1 cellular context compared by ENCODE assay signal in genomic region chr18:63422087-63422861, GRCh38.
TF ChIP-seq lines count a peak whose summit lies in the region.

VPS4B (minus strand) TSS chr18:63422476; CDS start chr18:63422259, 217 bp downstream.

TF ChIP-seq in HEK293, 187 proteins besides CTCF, POLR2A, EP300 and RAD21 (continued from another document and continues in another):
- no peak for TF ChIP-seq ZBTB49 (tag by site-specific recombination; IDR thresholded peaks at IDR 0.05; ENCODE audit: low read depth)
- TF ChIP-seq ZNF19 (tag by site-specific recombination; IDR thresholded peaks at IDR 0.05; ENCODE audit: low read depth) = no peak
- peak; percentile 79 for TF ChIP-seq GLIS2 (tag by site-specific recombination; IDR thresholded peaks at IDR 0.05)
- TF ChIP-seq INSM2 (tag by site-specific recombination; IDR thresholded peaks at IDR 0.05) = peak; percentile 16; the same call in 1 of the 2 replicates
- no peak for TF ChIP-seq ZNF138 (tag by site-specific recombination; IDR thresholded peaks at IDR 0.05; ENCODE audit: borderline replicate concordance)
- peak; percentile 46; the same call in 1 of the 2 replicates for TF ChIP-seq GLIS1 (tag by site-specific recombination; IDR thresholded peaks at IDR 0.05)
- no peak for TF ChIP-seq GFI1B (tag by site-specific recombination; IDR thresholded peaks at IDR 0.05)
- TF ChIP-seq ZNF239 (tag by site-specific recombination; IDR thresholded peaks at IDR 0.05) = no peak
- TF ChIP-seq ZNF677 (tag by site-specific recombination; IDR thresholded peaks at IDR 0.05) = no peak
- no peak for TF ChIP-seq ZNF214 (tag by site-specific recombination; IDR thresholded peaks at IDR 0.05; ENCODE audit: borderline replicate concordance)
- TF ChIP-seq OVOL3 (tag by site-specific recombination; IDR thresholded peaks at IDR 0.05) = 0 out of 2 replicates have a peak, but pooled peaks have one; percentile 6
- TF ChIP-seq ZNF354C (tag by site-specific recombination; IDR thresholded peaks at IDR 0.05; ENCODE audit: borderline replicate concordance, low read depth) = no peak
- no peak for TF ChIP-seq ZNF140 (tag by site-specific recombination; IDR thresholded peaks at IDR 0.05)
- TF ChIP-seq ZNF670 (tag by site-specific recombination; IDR thresholded peaks at IDR 0.05; ENCODE audit: low read depth) = no peak
- peak; percentile 66 for TF ChIP-seq ZBTB26 (tag by site-specific recombination; optimal IDR thresholded peaks at IDR 0.05)
- TF ChIP-seq ZNF114 (tag by site-specific recombination; IDR thresholded peaks at IDR 0.05) = no peak
- no peak for TF ChIP-seq BCL11B (tag by site-specific recombination; IDR thresholded peaks at IDR 0.05; ENCODE audit: low read depth)
- TF ChIP-seq ZNF473 (tag by site-specific recombination; IDR thresholded peaks at IDR 0.05) = no peak
- no peak for TF ChIP-seq ZBTB7A (tag by site-specific recombination; IDR thresholded peaks at IDR 0.05; ENCODE audit: low read depth)
- 0 out of 2 replicates have a peak, but pooled peaks have one; percentile 8 for TF ChIP-seq ZNF791 (tag by site-specific recombination; IDR thresholded peaks at IDR 0.05)
- no peak for TF ChIP-seq ZFP69B (tag by site-specific recombination; IDR thresholded peaks at IDR 0.05)
- TF ChIP-seq ZNF510 (tag by site-specific recombination; IDR thresholded peaks at IDR 0.05; ENCODE audit: insufficient replicate concordance) = no peak
- no peak for TF ChIP-seq ZNF555 (tag by site-specific recombination; conservative IDR thresholded peaks at IDR 0.05)
- peak; percentile 85 for TF ChIP-seq ZBTB21 (tag by site-specific recombination; IDR thresholded peaks at IDR 0.05)
- TF ChIP-seq, protein P1, sequence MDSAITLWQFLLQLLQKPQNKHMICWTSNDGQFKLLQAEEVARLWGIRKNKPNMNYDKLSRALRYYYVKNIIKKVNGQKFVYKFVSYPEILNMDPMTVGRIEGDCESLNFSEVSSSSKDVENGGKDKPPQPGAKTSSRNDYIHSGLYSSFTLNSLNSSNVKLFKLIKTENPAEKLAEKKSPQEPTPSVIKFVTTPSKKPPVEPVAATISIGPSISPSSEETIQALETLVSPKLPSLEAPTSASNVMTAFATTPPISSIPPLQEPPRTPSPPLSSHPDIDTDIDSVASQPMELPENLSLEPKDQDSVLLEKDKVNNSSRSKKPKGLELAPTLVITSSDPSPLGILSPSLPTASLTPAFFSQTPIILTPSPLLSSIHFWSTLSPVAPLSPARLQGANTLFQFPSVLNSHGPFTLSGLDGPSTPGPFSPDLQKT (IDR thresholded peaks at IDR 0.05; ENCODE audit: borderline replicate concordance, low read depth, low read length) = peak; percentile 59; the same call in 1 of the 2 replicates
- no peak for TF ChIP-seq GLI2 (tag by site-specific recombination; IDR thresholded peaks at IDR 0.05; ENCODE audit: borderline replicate concordance, low read depth)
- TF ChIP-seq, protein P2, sequence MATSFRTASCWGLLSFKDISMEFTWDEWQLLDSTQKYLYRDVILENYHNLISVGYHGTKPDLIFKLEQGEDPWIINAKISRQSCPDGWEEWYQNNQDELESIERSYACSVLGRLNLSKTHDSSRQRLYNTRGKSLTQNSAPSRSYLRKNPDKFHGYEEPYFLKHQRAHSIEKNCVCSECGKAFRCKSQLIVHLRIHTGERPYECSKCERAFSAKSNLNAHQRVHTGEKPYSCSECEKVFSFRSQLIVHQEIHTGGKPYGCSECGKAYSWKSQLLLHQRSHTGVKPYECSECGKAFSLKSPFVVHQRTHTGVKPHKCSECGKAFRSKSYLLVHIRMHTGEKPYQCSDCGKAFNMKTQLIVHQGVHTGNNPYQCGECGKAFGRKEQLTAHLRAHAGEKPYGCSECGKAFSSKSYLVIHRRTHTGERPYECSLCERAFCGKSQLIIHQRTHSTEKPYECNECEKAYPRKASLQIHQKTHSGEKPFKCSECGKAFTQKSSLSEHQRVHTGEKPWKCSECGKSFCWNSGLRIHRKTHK (tag by site-specific recombination; IDR thresholded peaks at IDR 0.05) = no peak
- no peak for TF ChIP-seq ZNF121 (tag by site-specific recombination; IDR thresholded peaks at IDR 0.05)
- peak; percentile 91 for TF ChIP-seq ZNF76 (tag by site-specific recombination; IDR thresholded peaks at IDR 0.05; ENCODE audit: borderline replicate concordance, low read depth)
- TF ChIP-seq, protein P3, sequence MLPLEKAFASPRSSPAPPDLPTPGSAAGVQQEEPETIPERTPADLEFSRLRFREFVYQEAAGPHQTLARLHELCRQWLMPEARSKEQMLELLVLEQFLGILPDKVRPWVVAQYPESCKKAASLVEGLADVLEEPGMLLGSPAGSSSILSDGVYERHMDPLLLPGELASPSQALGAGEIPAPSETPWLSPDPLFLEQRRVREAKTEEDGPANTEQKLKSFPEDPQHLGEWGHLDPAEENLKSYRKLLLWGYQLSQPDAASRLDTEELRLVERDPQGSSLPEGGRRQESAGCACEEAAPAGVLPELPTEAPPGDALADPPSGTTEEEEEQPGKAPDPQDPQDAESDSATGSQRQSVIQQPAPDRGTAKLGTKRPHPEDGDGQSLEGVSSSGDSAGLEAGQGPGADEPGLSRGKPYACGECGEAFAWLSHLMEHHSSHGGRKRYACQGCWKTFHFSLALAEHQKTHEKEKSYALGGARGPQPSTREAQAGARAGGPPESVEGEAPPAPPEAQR (tag by site-specific recombination; IDR thresholded peaks at IDR 0.05) = no peak
- TF ChIP-seq, protein P4, sequence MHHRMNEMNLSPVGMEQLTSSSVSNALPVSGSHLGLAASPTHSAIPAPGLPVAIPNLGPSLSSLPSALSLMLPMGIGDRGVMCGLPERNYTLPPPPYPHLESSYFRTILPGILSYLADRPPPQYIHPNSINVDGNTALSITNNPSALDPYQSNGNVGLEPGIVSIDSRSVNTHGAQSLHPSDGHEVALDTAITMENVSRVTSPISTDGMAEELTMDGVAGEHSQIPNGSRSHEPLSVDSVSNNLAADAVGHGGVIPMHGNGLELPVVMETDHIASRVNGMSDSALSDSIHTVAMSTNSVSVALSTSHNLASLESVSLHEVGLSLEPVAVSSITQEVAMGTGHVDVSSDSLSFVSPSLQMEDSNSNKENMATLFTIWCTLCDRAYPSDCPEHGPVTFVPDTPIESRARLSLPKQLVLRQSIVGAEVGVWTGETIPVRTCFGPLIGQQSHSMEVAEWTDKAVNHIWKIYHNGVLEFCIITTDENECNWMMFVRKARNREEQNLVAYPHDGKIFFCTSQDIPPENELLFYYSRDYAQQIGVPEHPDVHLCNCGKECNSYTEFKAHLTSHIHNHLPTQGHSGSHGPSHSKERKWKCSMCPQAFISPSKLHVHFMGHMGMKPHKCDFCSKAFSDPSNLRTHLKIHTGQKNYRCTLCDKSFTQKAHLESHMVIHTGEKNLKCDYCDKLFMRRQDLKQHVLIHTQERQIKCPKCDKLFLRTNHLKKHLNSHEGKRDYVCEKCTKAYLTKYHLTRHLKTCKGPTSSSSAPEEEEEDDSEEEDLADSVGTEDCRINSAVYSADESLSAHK (tag by site-specific recombination; IDR thresholded peaks at IDR 0.05) = no peak; the same call in 1 of the 2 replicates
- no peak for TF ChIP-seq ZNF626 (tag by site-specific recombination; IDR thresholded peaks at IDR 0.05)
- no peak for TF ChIP-seq ZNF292 (tag by site-specific recombination; IDR thresholded peaks at IDR 0.05; ENCODE audit: borderline replicate concordance, low read depth)
- TF ChIP-seq ZNF48 (tag by site-specific recombination; IDR thresholded peaks at IDR 0.05) = no peak
- no peak for TF ChIP-seq TRIM28 (IDR thresholded peaks at IDR 0.05; ENCODE audit: borderline replicate concordance, low read length)
- TF ChIP-seq KLF8 (tag by site-specific recombination; IDR thresholded peaks at IDR 0.05) = peak; percentile 82
- TF ChIP-seq HOXD13 (CRISPR knock-in tag; IDR thresholded peaks at IDR 0.05; ENCODE audit: borderline replicate concordance) = no peak
- no peak for TF ChIP-seq ZNF658 (tag by site-specific recombination; IDR thresholded peaks at IDR 0.05)
- TF ChIP-seq IKZF3 (tag by site-specific recombination; IDR thresholded peaks at IDR 0.05) = peak; percentile 75; the same call in 1 of the 2 replicates
- TF ChIP-seq, protein P5, sequence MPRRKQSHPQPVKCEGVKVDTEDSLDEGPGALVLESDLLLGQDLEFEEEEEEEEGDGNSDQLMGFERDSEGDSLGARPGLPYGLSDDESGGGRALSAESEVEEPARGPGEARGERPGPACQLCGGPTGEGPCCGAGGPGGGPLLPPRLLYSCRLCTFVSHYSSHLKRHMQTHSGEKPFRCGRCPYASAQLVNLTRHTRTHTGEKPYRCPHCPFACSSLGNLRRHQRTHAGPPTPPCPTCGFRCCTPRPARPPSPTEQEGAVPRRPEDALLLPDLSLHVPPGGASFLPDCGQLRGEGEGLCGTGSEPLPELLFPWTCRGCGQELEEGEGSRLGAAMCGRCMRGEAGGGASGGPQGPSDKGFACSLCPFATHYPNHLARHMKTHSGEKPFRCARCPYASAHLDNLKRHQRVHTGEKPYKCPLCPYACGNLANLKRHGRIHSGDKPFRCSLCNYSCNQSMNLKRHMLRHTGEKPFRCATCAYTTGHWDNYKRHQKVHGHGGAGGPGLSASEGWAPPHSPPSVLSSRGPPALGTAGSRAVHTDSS (tag by site-specific recombination; IDR thresholded peaks at IDR 0.05) = no peak
- TF ChIP-seq ZNF621 (tag by site-specific recombination; IDR thresholded peaks at IDR 0.05) = no peak
- TF ChIP-seq ZNF521 (tag by site-specific recombination; IDR thresholded peaks at IDR 0.05) = no peak
- TF ChIP-seq, protein P6, sequence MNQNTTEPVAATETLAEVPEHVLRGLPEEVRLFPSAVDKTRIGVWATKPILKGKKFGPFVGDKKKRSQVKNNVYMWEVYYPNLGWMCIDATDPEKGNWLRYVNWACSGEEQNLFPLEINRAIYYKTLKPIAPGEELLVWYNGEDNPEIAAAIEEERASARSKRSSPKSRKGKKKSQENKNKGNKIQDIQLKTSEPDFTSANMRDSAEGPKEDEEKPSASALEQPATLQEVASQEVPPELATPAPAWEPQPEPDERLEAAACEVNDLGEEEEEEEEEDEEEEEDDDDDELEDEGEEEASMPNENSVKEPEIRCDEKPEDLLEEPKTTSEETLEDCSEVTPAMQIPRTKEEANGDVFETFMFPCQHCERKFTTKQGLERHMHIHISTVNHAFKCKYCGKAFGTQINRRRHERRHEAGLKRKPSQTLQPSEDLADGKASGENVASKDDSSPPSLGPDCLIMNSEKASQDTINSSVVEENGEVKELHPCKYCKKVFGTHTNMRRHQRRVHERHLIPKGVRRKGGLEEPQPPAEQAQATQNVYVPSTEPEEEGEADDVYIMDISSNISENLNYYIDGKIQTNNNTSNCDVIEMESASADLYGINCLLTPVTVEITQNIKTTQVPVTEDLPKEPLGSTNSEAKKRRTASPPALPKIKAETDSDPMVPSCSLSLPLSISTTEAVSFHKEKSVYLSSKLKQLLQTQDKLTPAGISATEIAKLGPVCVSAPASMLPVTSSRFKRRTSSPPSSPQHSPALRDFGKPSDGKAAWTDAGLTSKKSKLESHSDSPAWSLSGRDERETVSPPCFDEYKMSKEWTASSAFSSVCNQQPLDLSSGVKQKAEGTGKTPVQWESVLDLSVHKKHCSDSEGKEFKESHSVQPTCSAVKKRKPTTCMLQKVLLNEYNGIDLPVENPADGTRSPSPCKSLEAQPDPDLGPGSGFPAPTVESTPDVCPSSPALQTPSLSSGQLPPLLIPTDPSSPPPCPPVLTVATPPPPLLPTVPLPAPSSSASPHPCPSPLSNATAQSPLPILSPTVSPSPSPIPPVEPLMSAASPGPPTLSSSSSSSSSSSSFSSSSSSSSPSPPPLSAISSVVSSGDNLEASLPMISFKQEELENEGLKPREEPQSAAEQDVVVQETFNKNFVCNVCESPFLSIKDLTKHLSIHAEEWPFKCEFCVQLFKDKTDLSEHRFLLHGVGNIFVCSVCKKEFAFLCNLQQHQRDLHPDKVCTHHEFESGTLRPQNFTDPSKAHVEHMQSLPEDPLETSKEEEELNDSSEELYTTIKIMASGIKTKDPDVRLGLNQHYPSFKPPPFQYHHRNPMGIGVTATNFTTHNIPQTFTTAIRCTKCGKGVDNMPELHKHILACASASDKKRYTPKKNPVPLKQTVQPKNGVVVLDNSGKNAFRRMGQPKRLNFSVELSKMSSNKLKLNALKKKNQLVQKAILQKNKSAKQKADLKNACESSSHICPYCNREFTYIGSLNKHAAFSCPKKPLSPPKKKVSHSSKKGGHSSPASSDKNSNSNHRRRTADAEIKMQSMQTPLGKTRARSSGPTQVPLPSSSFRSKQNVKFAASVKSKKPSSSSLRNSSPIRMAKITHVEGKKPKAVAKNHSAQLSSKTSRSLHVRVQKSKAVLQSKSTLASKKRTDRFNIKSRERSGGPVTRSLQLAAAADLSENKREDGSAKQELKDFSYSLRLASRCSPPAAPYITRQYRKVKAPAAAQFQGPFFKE (tag by site-specific recombination; IDR thresholded peaks at IDR 0.05; ENCODE audit: borderline replicate concordance) = peak; percentile 66; the same call in 1 of the 2 replicates
